In genomic region chr5:156634301-156634700, GRCh38 we compare ENCODE assay signal across 29 cellular contexts.
"Had no signal": no experiment of that assay in that cellular context is flagged by ENCODE, and none has a peak within 500 bp of the region (broad histone marks: within the 10 kb centered on the region; RNA-seq: fewer than 3 reads in every experiment).

No MANE protein-coding gene starts in this region.

- H2AFZ ChIP-seq: hepatocyte had no signal

- H3K4me1 ChIP-seq: colonic mucosa, esophagus muscularis mucosa, esophagus squamous epithelium, foreskin keratinocyte, gastrocnemius medialis, gastroesophageal sphincter had no signal

- ATAC-seq: effector memory CD8-positive, alpha-beta T cell; esophagus mucosa; foreskin keratinocyte; gastrocnemius medialis; gastroesophageal sphincter had no signal

- H3K36me3 ChIP-seq: colonic mucosa, esophagus muscularis mucosa, esophagus squamous epithelium, gastrocnemius medialis, gastroesophageal sphincter had no signal

- H3K27ac Mint-ChIP-seq: dendritic cell treated with granulocyte-macrophage colony-stimulating factor and Interleukin-4, amounts not matched to agents 40 ng/mL and 50 ng/mL, for 4 days; effector memory CD8-positive, alpha-beta T cell; endodermal cell had no signal

- H3K4me3 ChIP-seq: colonic mucosa, coronary artery, dorsolateral prefrontal cortex, esophagus muscularis mucosa, esophagus squamous epithelium, gastrocnemius medialis, gastroesophageal sphincter, heart left ventricle, heart right ventricle, hepatocyte had no signal

- H3K9me3 Mint-ChIP-seq: effector memory CD8-positive, alpha-beta T cell; endodermal cell had no signal

- H3K27me3 ChIP-seq: colonic mucosa, dorsolateral prefrontal cortex, esophagus muscularis mucosa, esophagus squamous epithelium, foreskin keratinocyte, gastrocnemius medialis, gastroesophageal sphincter, heart left ventricle, heart right ventricle, hepatocyte had no signal

- H3K9me3 ChIP-seq: colonic mucosa, esophagus muscularis mucosa, esophagus squamous epithelium, gastrocnemius medialis, gastroesophageal sphincter had no signal

- FAIRE-seq: colon, endometrium, endothelial cell of umbilical vein, frontal cortex had no signal

- H3K27ac ChIP-seq: colonic mucosa, coronary artery, dorsolateral prefrontal cortex, epithelial cell of prostate, esophagus muscularis mucosa, esophagus squamous epithelium, foreskin keratinocyte, gastrocnemius medialis, gastroesophageal sphincter, heart right ventricle, hepatocyte had no signal

- DNase-seq: colonic mucosa; cortex of kidney; dermis blood vessel endothelial cell; dorsolateral prefrontal cortex; effector CD4-positive, alpha-beta T cell; effector CD8-positive, alpha-beta T cell; effector memory CD4-positive, alpha-beta T cell; effector memory CD8-positive, alpha-beta T cell; endodermal cell; erythroblast; esophagus squamous epithelium; foreskin fibroblast; foreskin keratinocyte; gastrocnemius medialis; glutamatergic neuron; head of caudate nucleus; heart left ventricle; heart right ventricle had no signal

- H3K4me2 ChIP-seq: hepatocyte had no signal

- H3K79me2 ChIP-seq: hepatocyte had no signal
